ENCODE assay signal across 8 cellular contexts in genomic region chr4:124334119-124334518, GRCh38.
A peak's percentile ranks its signal among the peaks of the same experiment; 100 is the strongest.
DNase-seq lines count a peak whose midpoint lies in the region; ATAC-seq, FAIRE-seq and TF ChIP-seq lines count a peak whose summit lies in the region.

No MANE protein-coding gene starts in this region.

- no peak overlapping the region for H2AFZ ChIP-seq in GM12878 (ENCODE audit: control insufficient read depth, low read depth, low read length)

- no peaks in the 10 kb centered on the region for H3K79me2 ChIP-seq in GM12878 (ENCODE audit: control insufficient read depth, insufficient read depth, low read length)

- TF ChIP-seq POLR2A in GM12878 (IDR thresholded peaks at IDR 0.05; ENCODE audit: low read depth, low read length) (no peak), thyroid gland (IDR thresholded peaks at IDR 0.05) (no peak)

- WGBS in GM12878 (ENCODE audit: insufficient coverage, insufficient replicate concordance, low lambda C conversion rate, missing lambda C conversion rate), result 0% methylated on average over 3 of the region's 3 CpGs
- 5 to 7% methylated on average over 3 of the region's 3 CpGs for WGBS in thyroid gland, 2 donors

- H3K9me3 ChIP-seq in GM12878 (replicated peaks; ENCODE audit: control insufficient read depth, insufficient read depth, low read length) (no peaks in the 10 kb centered on the region), thyroid gland (no peaks in the 10 kb centered on the region)

- H3K36me3 ChIP-seq in GM12878 (ENCODE audit: control insufficient read depth in 2 of 2, insufficient read depth in 2 of 2, low read length in 1 of 2), result no peaks in the 10 kb centered on the region
- H3K36me3 ChIP-seq in thyroid gland, result no peaks in the 10 kb centered on the region

- no peak overlapping the region for H3K27ac ChIP-seq in GM12878 (ENCODE audit: control insufficient read depth, insufficient read depth)
- H3K27ac ChIP-seq in thyroid gland, result no peak overlapping the region

- RAD21 ChIA-PET in GM12878 (lab: Charles Lee; ENCODE audit: unreplicated experiment), result interaction anchor here (0.6 to 2.7 kb wide), 3 partner anchors 911 to 949 kb away, joined by 3 to 27 read pairs (median 4); no protein-coding TSS in a partner anchor

- TF ChIP-seq RAD21 in GM12878 (IDR thresholded peaks at IDR 0.05; ENCODE audit: insufficient read depth, low read depth, low read length), result peak; percentile 55

- intact Hi-C loops in GM12878 (cut with micrococcal nuclease; ENCODE audit: unreplicated experiment) (loop anchor here (1.0 kb wide), 1 partner anchor 949 kb away; no protein-coding TSS in a partner anchor), thyroid gland (cut with DNase I) (loop anchor here (5.0 kb wide), 1 partner anchor 908 kb away; no protein-coding TSS in a partner anchor)

- CTCF ChIA-PET in GM12878 (lab: Yijun Ruan, JAX), result interaction anchor here (0.6 to 2.9 kb wide), 10 partner anchors 9 to 949 kb away, joined by 3 to 45 read pairs (median 4); no protein-coding TSS in a partner anchor

- H3K4me2 ChIP-seq in GM12878 (ENCODE audit: control insufficient read depth, insufficient read depth), result no peak overlapping the region

- H3K4me1 ChIP-seq in GM12878 (ENCODE audit: control insufficient read depth, insufficient read depth, low read length) (no peaks in the 10 kb centered on the region), thyroid gland (no peaks in the 10 kb centered on the region)

- H3K27me3 ChIP-seq in GM12878 (replicated peaks in 1 of 2; ENCODE audit: control insufficient read depth in 2 of 2, insufficient read depth in 2 of 2, low read length in 1 of 2), result no peaks in the 10 kb centered on the region; a peak in 1 of 4 replicates
- no peaks in the 10 kb centered on the region for H3K27me3 ChIP-seq in thyroid gland

- ATAC-seq in GM18909 (IDR thresholded peaks at IDR 0.05; ENCODE audit: poor library complexity, unreplicated experiment) (peak; percentile 70), GM12878 (peak; percentile 62)

- H4K20me1 ChIP-seq in GM12878 (ENCODE audit: control insufficient read depth, insufficient read depth), result no peaks in the 10 kb centered on the region

- H3K4me3 ChIP-seq in GM12878 (no peak overlapping the region), thyroid gland (replicated peaks in 1 of 3) (no peak overlapping the region)

- in situ Hi-C loops in GM12878 (cut with MboI), result loop anchor here (25.0 kb wide), 1 partner anchor 953 kb away; no protein-coding TSS in a partner anchor

- SMC1A ChIA-PET in GM12878 (lab: Charles Lee; ENCODE audit: uncharacterized antibody, unreplicated experiment), result interaction anchor here (1.0 to 2.4 kb wide), 4 partner anchors 9 to 950 kb away, joined by 3 to 11 read pairs (median 3); no protein-coding TSS in a partner anchor

- no peak overlapping the region for H3K9ac ChIP-seq in GM12878 (ENCODE audit: control insufficient read depth, insufficient read depth, low read length)

- FAIRE-seq in GM12878 (lab: Jason Lieb, UNC), result no peak

- TF ChIP-seq CTCF in GM12878 (IDR thresholded peaks at IDR 0.05 in 2 of 3, conservative IDR thresholded peaks at IDR 0.05 in 1 of 3; ENCODE audit: control insufficient read depth in 2 of 3, extremely low read depth in 1 of 3, insufficient read depth in 1 of 3, low read depth in 3 of 3, low read length in 3 of 3) (peak; percentile 25 to 39 (median 37); a peak in 3 of 6 replicates), thyroid gland (IDR thresholded peaks at IDR 0.05) (peak in 5 of 6 experiments; percentile 30 to 71 (median 63))

- DNase-seq in AG20443 (ENCODE audit: low spot score) (peak; percentile 55), NCI-H2029 (lab: John Stamatoyannopoulos, UW) (peak; percentile 33), GM12878 (ENCODE audit: low read depth, low spot score) (no peak), inferior parietal cortex (ENCODE audit: extremely low spot score) (peak; percentile 79), thyroid gland (peak; percentile 27 to 34)
- no peak for DNase-seq in activated effector memory CD4-positive, alpha-beta T cell treated with anti-CD3 and anti-CD28 coated beads, Interleukin-2, amount 50 U/mL, for 16 hours
- DNase-seq in stimulated activated CD4-positive, alpha-beta T cell treated with anti-CD3 and anti-CD28 coated beads, Interleukin-2, amount 100 ng/mL, for 24 hours, result no peak

- no peak for TF ChIP-seq EP300 in GM12878 (IDR thresholded peaks at IDR 0.05; ENCODE audit: borderline replicate concordance in 1 of 2, control insufficient read depth in 1 of 2, low read depth in 2 of 2, low read length in 2 of 2)

- no TSS peak for BruUV-seq in GM12878 (replicated peaks; lab: Mats Ljungman, UMichigan)

- POLR2A ChIA-PET in GM12878 (lab: Charles Lee), result no interaction called here

TF ChIP-seq in GM12878, 131 proteins besides CTCF, POLR2A, EP300 and RAD21:
- peak; percentile 44; the same call in 1 of the 2 replicates for TF ChIP-seq SMC3 (IDR thresholded peaks at IDR 0.05; ENCODE audit: borderline replicate concordance, low read length)
- TF ChIP-seq, protein P1, sequence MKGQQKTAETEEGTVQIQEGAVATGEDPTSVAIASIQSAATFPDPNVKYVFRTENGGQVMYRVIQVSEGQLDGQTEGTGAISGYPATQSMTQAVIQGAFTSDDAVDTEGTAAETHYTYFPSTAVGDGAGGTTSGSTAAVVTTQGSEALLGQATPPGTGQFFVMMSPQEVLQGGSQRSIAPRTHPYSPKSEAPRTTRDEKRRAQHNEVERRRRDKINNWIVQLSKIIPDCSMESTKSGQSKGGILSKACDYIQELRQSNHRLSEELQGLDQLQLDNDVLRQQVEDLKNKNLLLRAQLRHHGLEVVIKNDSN (IDR thresholded peaks at IDR 0.05; ENCODE audit: borderline replicate concordance, extremely low read length, insufficient read depth, low read depth, low read length), result no peak

Comparison
In these comparisons a context has a peak if more than half of its experiments do, and no peak if none do; other contexts are left out.
1. DNase-seq: peak in AG20443 (single experiment), NCI-H2029 (single experiment), inferior parietal cortex (single experiment) and thyroid gland (2 of 2); none in GM12878 (single experiment), activated effector memory CD4-positive, alpha-beta T cell treated with anti-CD3 and anti-CD28 coated beads, Interleukin-2, amount 50 U/mL, for 16 hours (single experiment) and stimulated activated CD4-positive, alpha-beta T cell treated with anti-CD3 and anti-CD28 coated beads, Interleukin-2, amount 100 ng/mL, for 24 hours (0 of 2).